ENCODE assay signal across 8 cellular contexts in the genomic region with DNA sequence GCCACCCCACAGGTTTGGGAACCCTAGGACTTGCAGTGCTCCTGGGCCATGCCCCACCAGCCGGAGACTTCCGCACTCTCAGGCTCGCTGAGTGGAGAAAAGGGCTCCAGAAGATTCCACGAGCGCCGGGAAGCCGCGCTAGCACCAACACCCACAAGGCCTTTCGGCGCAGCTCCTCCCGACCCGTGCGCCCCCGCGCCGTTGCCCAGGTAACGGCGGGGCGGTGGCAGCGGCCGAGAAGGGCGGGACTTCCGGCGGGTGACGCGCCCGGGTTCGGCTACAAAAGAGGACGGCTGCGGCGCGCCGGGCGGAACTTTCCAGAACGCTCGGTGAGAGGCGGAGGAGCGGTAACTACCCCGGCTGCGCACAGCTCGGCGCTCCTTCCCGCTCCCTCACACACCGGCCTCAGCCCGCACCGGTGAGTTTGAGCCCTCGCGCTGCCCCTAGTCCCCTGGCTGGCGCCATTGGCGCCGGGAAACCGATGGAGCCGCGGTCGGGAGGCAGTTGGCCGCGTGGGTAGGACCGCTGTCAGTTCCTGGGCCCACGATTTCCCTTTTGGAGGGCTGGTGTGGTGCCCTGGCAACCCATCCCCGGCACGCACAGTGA. TPM values are rescaled to one million over a fixed set of nuclear protein-coding genes. Genes with fewer than 3 reads are reported as not detected.
DNase-seq lines count a peak whose midpoint lies in the region; ATAC-seq and TF ChIP-seq lines count a peak whose summit lies in the region.

Gene DNAJA1 (plus strand): TSS at position 308 of the 606 bp plus-strand sequence. CDS start 1,212 bp downstream, outside the sequence.

- H3K9me3 Mint-ChIP-seq in activated T-cell treated with anti-CD3 and anti-CD28 coated beads, Interleukin-2, amount 50 U/mL, for 4 hours = no peaks in the 10 kb centered on the region

- DNase-seq in DMS53 treated with DMSO at 0.1 percent for 48 hours (lab: John Stamatoyannopoulos, UW; ENCODE audit: unreplicated experiment) = peak; percentile 87
- peak; percentile 95 for DNase-seq in activated T-cell treated with anti-CD3 and anti-CD28 coated beads, Interleukin-2, amount 50 U/mL, for 4 hours
- peak; percentile 95 for DNase-seq in myocyte (ENCODE audit: low read depth)
- DNase-seq in stimulated activated CD8-positive, alpha-beta memory T cell treated with anti-CD3 and anti-CD28 coated beads, Interleukin-7, amount 100 ng/mL, for 4 hours (ENCODE audit: low read depth in 2 of 2) = peak; percentile 87 to 96

- peak within 1 kb of the TSS; percentile 98 for H3K4me3 Mint-ChIP-seq in activated T-cell treated with anti-CD3 and anti-CD28 coated beads, Interleukin-2, amount 50 U/mL, for 4 hours

- peaks cover 63% of the 10 kb centered on the region for H3K4me1 Mint-ChIP-seq in activated T-cell treated with anti-CD3 and anti-CD28 coated beads, Interleukin-2, amount 50 U/mL, for 4 hours (ENCODE audit: low read depth)

- ATAC-seq in GM21619 (IDR thresholded peaks at IDR 0.05; ENCODE audit: unreplicated experiment) (peak; percentile 89), esophagus mucosa (peak; percentile 97)
- ATAC-seq in activated T-cell treated with anti-CD3 and anti-CD28 coated beads, Interleukin-2, amount 50 U/mL, for 4 hours = peak; percentile 84 to 88

- TF ChIP-seq RAD21 in Ishikawa (IDR thresholded peaks at IDR 0.05; ENCODE audit: low read depth) = no peak

- TF ChIP-seq EP300 in Ishikawa (IDR thresholded peaks at IDR 0.05; ENCODE audit: borderline replicate concordance) = peak; percentile 34; the same call in 1 of the 2 replicates

- H3K36me3 Mint-ChIP-seq in activated T-cell treated with anti-CD3 and anti-CD28 coated beads, Interleukin-2, amount 50 U/mL, for 4 hours (ENCODE audit: insufficient read depth) = peaks cover 34% of the 10 kb centered on the region

- no peaks in the 10 kb centered on the region for H3K27me3 Mint-ChIP-seq in activated T-cell treated with anti-CD3 and anti-CD28 coated beads, Interleukin-2, amount 50 U/mL, for 4 hours (ENCODE audit: low read depth)

TF ChIP-seq in Ishikawa, 13 proteins besides CTCF, POLR2A, EP300 and RAD21:
- TF ChIP-seq EGR1 (IDR thresholded peaks at IDR 0.05) = peak; percentile 92
- TF ChIP-seq USF1 (IDR thresholded peaks at IDR 0.05) = no peak
- TF ChIP-seq NFIC (IDR thresholded peaks at IDR 0.05) = no peak
- TF ChIP-seq YY1 (IDR thresholded peaks at IDR 0.05; ENCODE audit: low read depth) = no peak
- no peak for TF ChIP-seq REST (IDR thresholded peaks at IDR 0.05; ENCODE audit: low read depth)
- TF ChIP-seq FOXM1 (IDR thresholded peaks at IDR 0.05; ENCODE audit: borderline replicate concordance, low read depth) = no peak; the same call in 1 of the 2 replicates
- no peak for TF ChIP-seq CEBPB (IDR thresholded peaks at IDR 0.05)
- TF ChIP-seq TEAD4 (IDR thresholded peaks at IDR 0.05) = no peak; the same call in 1 of the 2 replicates
- TF ChIP-seq TAF1 (IDR thresholded peaks at IDR 0.05; ENCODE audit: low read depth) = peak; percentile 94
- TF ChIP-seq, protein P1, sequence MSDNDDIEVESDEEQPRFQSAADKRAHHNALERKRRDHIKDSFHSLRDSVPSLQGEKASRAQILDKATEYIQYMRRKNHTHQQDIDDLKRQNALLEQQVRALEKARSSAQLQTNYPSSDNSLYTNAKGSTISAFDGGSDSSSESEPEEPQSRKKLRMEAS (IDR thresholded peaks at IDR 0.05) = peak; percentile 80
- TF ChIP-seq CREB1 (IDR thresholded peaks at IDR 0.05; ENCODE audit: low read depth) = peak; percentile 67; the same call in 1 of the 2 replicates
- TF ChIP-seq ZBTB7A (IDR thresholded peaks at IDR 0.05; ENCODE audit: low read depth) = no peak
- TF ChIP-seq TCF12 (IDR thresholded peaks at IDR 0.05; ENCODE audit: low read depth) = peak; percentile 37; the same call in 1 of the 2 replicates
TF ChIP-seq in Ishikawa: peak in this region for 5.

TF ChIP-seq in PFSK-1, 5 proteins besides CTCF, POLR2A, EP300 and RAD21:
- TF ChIP-seq SIN3A (IDR thresholded peaks at IDR 0.05; ENCODE audit: borderline replicate concordance, insufficient read depth, low read length) (0 out of 2 replicates have a peak, but pooled peaks have one; percentile 70), FOXP2 (optimal IDR thresholded peaks at IDR 0.05; ENCODE audit: borderline replicate concordance, extremely low read depth, extremely low read length, insufficient read depth) (peak; percentile 40), POLR2AphosphoS5 (IDR thresholded peaks at IDR 0.05; ENCODE audit: low read depth, low read length) (peak; percentile 91), TAF1 (IDR thresholded peaks at IDR 0.05; ENCODE audit: borderline replicate concordance, insufficient read depth, low read length) (peak; percentile 87; the same call in 1 of the 2 replicates), REST (IDR thresholded peaks at IDR 0.05; ENCODE audit: insufficient read depth in 1 of 2, low read depth in 2 of 2, low read length in 2 of 2) (0 out of 4 replicates have a peak, but pooled peaks of 1 of the 2 experiments have one; percentile 44)

RNA-seq across cellular contexts. Expression of gene DNAJA1, which starts in this region (rescaled TPM):
- 134 TPM for polyA plus RNA-seq in PFSK-1 (2012; ENCODE audit: insufficient read length, low read depth)
- total RNA-seq in activated T-cell treated with anti-CD3 and anti-CD28 coated beads, Interleukin-2, amount 50 U/mL, for 4 hours = 100 to 1,000 TPM; 304 to 321 (median 315) TPM
- total RNA-seq in esophagus mucosa = 26.3 TPM
- total RNA-seq in myocyte = 123 and 142 TPM in 2 replicates
- polyA plus RNA-seq in myocyte (2012) = 107 TPM

Comparison
In these comparisons a context has a peak if more than half of its experiments do, and no peak if none do; other contexts are left out.
1. Peak in every context shown above with its lines: DNase-seq and ATAC-seq.